8 cellular contexts compared by ENCODE assay signal in the genomic region with DNA sequence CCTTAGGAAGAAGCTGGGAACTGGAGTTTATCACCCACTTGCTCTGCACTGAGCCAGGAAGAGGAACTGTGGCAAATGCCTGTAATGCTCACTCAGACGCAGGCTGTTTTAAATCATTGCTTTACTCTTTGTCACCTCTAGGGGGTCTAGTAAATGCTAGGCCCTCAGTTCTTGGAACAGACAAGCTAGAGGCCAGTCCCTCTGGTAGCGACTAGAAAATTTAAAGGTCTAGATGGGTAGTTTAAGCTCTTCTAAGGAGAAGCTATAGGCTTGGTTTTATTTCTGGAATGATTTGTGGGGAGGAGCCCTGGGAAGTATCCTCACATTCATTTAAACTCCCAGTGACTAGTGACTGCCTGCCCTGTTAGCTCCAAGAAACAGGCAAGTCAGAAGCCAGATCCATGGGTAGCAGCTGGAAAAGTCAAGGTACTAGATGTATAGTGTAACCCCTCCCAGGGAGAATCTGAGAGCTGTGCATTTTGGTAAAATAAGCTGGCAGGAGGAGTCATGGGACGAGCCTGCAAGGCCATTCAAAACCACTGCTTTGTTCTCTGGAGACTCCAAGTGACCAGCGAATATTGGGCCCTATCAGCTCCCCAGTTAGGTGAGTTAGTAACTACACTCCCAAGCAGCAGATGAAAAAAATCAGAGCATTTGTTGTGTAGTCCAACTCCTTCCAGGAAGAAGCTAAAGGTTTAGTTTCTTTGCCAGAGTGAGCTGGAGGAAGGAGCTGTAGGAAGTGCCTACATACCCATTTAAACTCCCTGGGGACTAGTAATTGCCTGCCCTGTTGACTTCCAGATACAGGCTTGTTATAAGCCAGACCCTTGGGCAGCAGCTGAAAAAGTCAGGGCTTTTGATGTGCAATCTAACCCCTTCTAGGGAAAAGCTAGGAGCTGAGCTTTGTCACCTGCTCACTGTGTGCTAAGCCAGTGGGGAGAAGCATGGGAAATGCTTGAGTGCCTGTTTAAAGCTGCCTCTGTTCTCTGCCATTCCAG.
DNase-seq lines count a peak whose midpoint lies in the region; ATAC-seq and TF ChIP-seq lines count a peak whose summit lies in the region.

No MANE protein-coding gene starts in this region.

- ATAC-seq in GM19035 (IDR thresholded peaks at IDR 0.05; ENCODE audit: unreplicated experiment): peak; percentile 94
- ATAC-seq in HG03103 (IDR thresholded peaks at IDR 0.05; ENCODE audit: low read depth, unreplicated experiment): peak; percentile 98

- no peaks in the 10 kb centered on the region for H3F3A ChIP-seq in smooth muscle cell (ENCODE audit: low read depth)

- H4K20me1 ChIP-seq in smooth muscle cell (ENCODE audit: low read depth): no peaks in the 10 kb centered on the region
- no peaks in the 10 kb centered on the region for H4K20me1 ChIP-seq in hepatocyte (ENCODE audit: insufficient read depth, poor library complexity, severe bottlenecking)

- TF ChIP-seq POLR2A in tibial nerve (IDR thresholded peaks at IDR 0.05): no peak

- TF ChIP-seq EP300 in tibial nerve (IDR thresholded peaks at IDR 0.05): no peak

- POLR2A ChIA-PET in BJ (lab: Charles Lee): no interaction called here

- no peak overlapping the region for H3K9ac ChIP-seq in smooth muscle cell (ENCODE audit: low read depth)

- H2AFZ ChIP-seq in smooth muscle cell (ENCODE audit: low read depth) (peak overlapping the region; percentile 49), hepatocyte (no peak overlapping the region)

- H3K4me3 ChIP-seq in BJ (ENCODE audit: low read depth, low read length) (no peak overlapping the region), smooth muscle cell (no peak overlapping the region), tibial nerve (no peak overlapping the region), hepatocyte (no peak overlapping the region)

- H3K79me2 ChIP-seq in smooth muscle cell (ENCODE audit: low read depth) (no peaks in the 10 kb centered on the region), hepatocyte (no peaks in the 10 kb centered on the region)

- H3K4me1 ChIP-seq in smooth muscle cell (ENCODE audit: low read depth): peaks cover 6% of the 10 kb centered on the region
- H3K4me1 ChIP-seq in tibial nerve: no peaks in the 10 kb centered on the region
- no peaks in the 10 kb centered on the region for H3K4me1 ChIP-seq in hepatocyte (ENCODE audit: insufficient read depth)

- CTCF ChIA-PET in BJ (lab: Yijun Ruan, JAX): interaction anchor here (0.9 to 2.7 kb wide), 6 partner anchors 15 to 44 kb away, joined by 3 to 9 read pairs (median 3); no protein-coding TSS in a partner anchor

- no peaks in the 10 kb centered on the region for H3K9me2 ChIP-seq in hepatocyte (replicated peaks; ENCODE audit: insufficient read depth)

- H3K9me3 ChIP-seq in smooth muscle cell (replicated peaks; ENCODE audit: low read depth) (no peaks in the 10 kb centered on the region), tibial nerve (peaks cover 0 to 30% (median 6%) of the 10 kb centered on the region in 4 donors), hepatocyte (ENCODE audit: low read depth) (no peaks in the 10 kb centered on the region)

- WGBS in smooth muscle cell (ENCODE audit: low lambda C conversion rate): 57% methylated on average over 4 of the region's 4 CpGs
- 68 to 81% methylated on average over 4 of the region's 4 CpGs for WGBS in tibial nerve, 2 donors
- WGBS in hepatocyte (ENCODE audit: low lambda C conversion rate, missing lambda C conversion rate): 66% methylated on average over 4 of the region's 4 CpGs

- in situ Hi-C loops in SK-MEL-5 (cut with HindIII; ENCODE audit: low pct_unique_long_range_greater_than_20kb, low sequenced_read_pairs): no loop called here

- H3K27me3 ChIP-seq in BJ (ENCODE audit: control insufficient read depth, insufficient read depth, low read length): no peaks in the 10 kb centered on the region
- H3K27me3 ChIP-seq in smooth muscle cell (ENCODE audit: low read depth): no peaks in the 10 kb centered on the region
- no peaks in the 10 kb centered on the region for H3K27me3 ChIP-seq in tibial nerve
- no peaks in the 10 kb centered on the region for H3K27me3 ChIP-seq in hepatocyte

- H3K4me2 ChIP-seq in smooth muscle cell (no peak overlapping the region), hepatocyte (no peak overlapping the region)

- DNase-seq in BJ (ENCODE audit: low read depth) (no peak), SK-MEL-5 (ENCODE audit: low read depth, low spot score) (peak; percentile 79), smooth muscle cell (lab: John Stamatoyannopoulos, UW; ENCODE audit: unreplicated experiment) (no peak), tibial nerve (ENCODE audit: low spot score in 2 of 2) (no peak), hepatocyte (ENCODE audit: low spot score) (no peak)
- no peak for DNase-seq in activated effector memory CD4-positive, alpha-beta T cell treated with Interleukin-2 at 50 U/mL for 16 hours

- TF ChIP-seq CTCF in BJ (IDR thresholded peaks at IDR 0.05; ENCODE audit: insufficient read depth, low read depth, low read length) (peak; percentile 28; the same call in 1 of the 2 replicates), smooth muscle cell (IDR thresholded peaks at IDR 0.05; ENCODE audit: borderline replicate concordance, insufficient read depth, poor library complexity, severe bottlenecking) (peak; percentile 34), tibial nerve (IDR thresholded peaks at IDR 0.05) (peak in 1 of 5 experiments; percentile 4), hepatocyte (IDR thresholded peaks at IDR 0.05; ENCODE audit: poor library complexity) (no peak)

- H3K27ac ChIP-seq in smooth muscle cell (ENCODE audit: low read depth) (no peak overlapping the region), tibial nerve (no peak overlapping the region), hepatocyte (no peak overlapping the region)

- H3K36me3 ChIP-seq in BJ (ENCODE audit: control insufficient read depth, insufficient read depth, low read length) (no peaks in the 10 kb centered on the region), smooth muscle cell (ENCODE audit: low read depth) (no peaks in the 10 kb centered on the region), tibial nerve (no peaks in the 10 kb centered on the region), hepatocyte (replicated peaks; ENCODE audit: insufficient read depth, low read depth) (no peaks in the 10 kb centered on the region)
